Comparison of ENCODE assay signal across 21 cellular contexts in genomic region chr14:84857571-84857970, GRCh38.
"Had no signal": no experiment of that assay in that cellular context is flagged by ENCODE, and none has a peak within 500 bp of the region (broad histone marks: within the 10 kb centered on the region; RNA-seq: fewer than 3 reads in every experiment).

No MANE protein-coding gene starts in this region.

- DNase-seq: activated CD4-positive, alpha-beta T cell treated with anti-CD3 and anti-CD28 coated beads, Interleukin-2, amount 50 U/mL, for 4 hours; activated naive CD4-positive, alpha-beta T cell; activated T-cell treated with anti-CD3 and anti-CD28 coated beads for 4 hours; anterior cingulate cortex; effector memory CD8-positive, alpha-beta T cell; foreskin melanocyte; hypothalamus; kidney; left ventricle myocardium superior; mucosa of descending colon; naive B cell; stimulated activated CD4-positive, alpha-beta T cell treated with anti-CD3 and anti-CD28 coated beads, Interleukin-12 subunit alpha, Interleukin-12 subunit beta, amount 100 ng/mL, for 4 hours; stimulated activated CD4-positive, alpha-beta T cell treated with anti-CD3 and anti-CD28 coated beads, Interleukin-1b, Interleukin-23, amount 100 ng/mL, for 48 hours; stimulated activated naive CD4-positive, alpha-beta T cell treated with Interleukin-2 at 50 U/mL for 16 hours; substantia nigra; tibial artery had no signal

- H3K27me3 Mint-ChIP-seq: dendritic cell treated with granulocyte-macrophage colony-stimulating factor and Interleukin-4, amounts not matched to agents 40 ng/mL and 50 ng/mL, for 4 days; effector memory CD8-positive, alpha-beta T cell; memory B cell; naive B cell had no signal

- H3K4me1 Mint-ChIP-seq: memory B cell, naive B cell, neural crest cell had no signal

- H3K36me3 Mint-ChIP-seq: memory B cell, naive B cell had no signal

- H3K27ac ChIP-seq: right atrium auricular region, tibial artery had no signal

- ATAC-seq: effector memory CD8-positive, alpha-beta T cell; mucosa of descending colon had no signal

- H3K36me3 ChIP-seq: right atrium auricular region, tibial artery had no signal

- H3K4me3 ChIP-seq: mucosa of descending colon, right atrium auricular region, tibial artery had no signal

- H3K4me1 ChIP-seq: right atrium auricular region, tibial artery had no signal

- H3K9me3 ChIP-seq: right atrium auricular region, tibial artery had no signal

- H3K27me3 ChIP-seq: right atrium auricular region, tibial artery had no signal

- H3K27ac Mint-ChIP-seq: dendritic cell treated with granulocyte-macrophage colony-stimulating factor and Interleukin-4, amounts not matched to agents 40 ng/mL and 50 ng/mL, for 4 days; effector memory CD8-positive, alpha-beta T cell; memory B cell; naive B cell; T-helper 2 cell treated with Interferon-gamma antibody and Interleukin-4, amounts not matched to agents 5 μg/mL and 100 μg/mL, for 36 hours had no signal

- H3K4me3 Mint-ChIP-seq: dendritic cell treated with granulocyte-macrophage colony-stimulating factor and Interleukin-4, amounts not matched to agents 40 ng/mL and 50 ng/mL, for 4 days; effector memory CD8-positive, alpha-beta T cell; memory B cell; naive B cell; neural crest cell; T-helper 2 cell treated with Interferon-gamma antibody and Interleukin-4, amounts not matched to agents 5 μg/mL and 100 μg/mL, for 36 hours had no signal
